In genomic region chr7:149125189-149125863, GRCh38 we compare ENCODE assay signal across 8 cellular contexts. TPM values are rescaled to one million over a fixed set of nuclear protein-coding genes. Genes with fewer than 3 reads are reported as not detected.
DNase-seq lines count a peak whose midpoint lies in the region; ATAC-seq, FAIRE-seq and TF ChIP-seq lines count a peak whose summit lies in the region.

No MANE protein-coding gene starts in this region.

- intact Hi-C loops in prostate gland (cut with DNase I), result loop anchor here (10.0 kb wide), 1 partner anchor 241 kb away; the partner anchor contains the start of gene EZH2

- H3K36me3 ChIP-seq in SK-N-SH (replicated peaks in 1 of 2; ENCODE audit: control insufficient read depth in 1 of 2, insufficient read depth in 2 of 2, low read length in 1 of 2) (peaks cover under 1 to 15% of the 10 kb centered on the region in 2 experiments), prostate gland (no peaks in the 10 kb centered on the region)

- no peak for TF ChIP-seq POLR2A in prostate gland (IDR thresholded peaks at IDR 0.05)

- H3K27me3 ChIP-seq in SK-N-SH (ENCODE audit: insufficient read depth) (no peaks in the 10 kb centered on the region), prostate gland (replicated peaks; ENCODE audit: insufficient read depth) (no peaks in the 10 kb centered on the region)

- DNase-seq in activated naive CD4-positive, alpha-beta T cell (lab: John Stamatoyannopoulos, UW), result no peak
- DNase-seq in SK-N-SH, result no peak
- DNase-seq in fibroblast of mammary gland (ENCODE audit: low read depth), result no peak
- no peak for DNase-seq in prostate gland (ENCODE audit: low spot score)
- DNase-seq in GM19239 (ENCODE audit: insufficient read length, low spot score), result no peak
- DNase-seq in NCI-H2081 treated with DMSO at 0.1 percent for 48 hours (lab: John Stamatoyannopoulos, UW), result no peak

- H3K4me1 Mint-ChIP-seq in activated naive CD4-positive, alpha-beta T cell treated with anti-CD3 and anti-CD28 coated beads, Interleukin-2, amount 50 U/mL, for 24 hours, result peaks cover 21% of the 10 kb centered on the region

- H3K4me1 ChIP-seq in SK-N-SH (ENCODE audit: control insufficient read depth in 1 of 2, insufficient read depth in 2 of 2, low read depth in 1 of 2, low read length in 1 of 2), result peaks cover 8% of the 10 kb centered on the region in 2 experiments; a peak in 3 of 4 replicates
- no peaks in the 10 kb centered on the region for H3K4me1 ChIP-seq in prostate gland (replicated peaks)

- CTCF ChIA-PET in SK-N-SH (lab: Yijun Ruan, JAX), result interaction anchor here (0.6 to 7.1 kb wide), 27 partner anchors 10 to 784 kb away, joined by 3 to 73 read pairs (median 5); partner anchors contain the start of genes ZNF398 and ZNF783

- ATAC-seq in GM18858 (IDR thresholded peaks at IDR 0.05; ENCODE audit: unreplicated experiment), result no peak

- H3K4me3 ChIP-seq in SK-N-SH (ENCODE audit: low read depth in 2 of 2, low read length in 1 of 2) (peak overlapping the region; percentile 60 to 96), fibroblast of mammary gland (ENCODE audit: control insufficient read depth, low read depth, low read length) (peak overlapping the region; percentile 96), prostate gland (peak overlapping the region; percentile 58 to 84)

- H3K4me3 Mint-ChIP-seq in activated naive CD4-positive, alpha-beta T cell treated with anti-CD3 and anti-CD28 coated beads, Interleukin-2, amount 50 U/mL, for 24 hours, result peak overlapping the region; percentile 96

- H3K9ac ChIP-seq in SK-N-SH, result peak overlapping the region; percentile 96

- peak overlapping the region; percentile 97 for H3K4me2 ChIP-seq in SK-N-SH

- H3K36me3 Mint-ChIP-seq in activated naive CD4-positive, alpha-beta T cell treated with anti-CD3 and anti-CD28 coated beads, Interleukin-2, amount 50 U/mL, for 24 hours, result no peaks in the 10 kb centered on the region

- peak overlapping the region; percentile 99 for H3K27ac Mint-ChIP-seq in activated naive CD4-positive, alpha-beta T cell treated with anti-CD3 and anti-CD28 coated beads, Interleukin-2, amount 50 U/mL, for 24 hours

- WGBS in SK-N-SH (ENCODE audit: low lambda C conversion rate), result 4% methylated on average over 21 of the region's 21 CpGs
- WGBS in prostate gland, result 3% methylated on average over 21 of the region's 21 CpGs

- TF ChIP-seq RAD21 in SK-N-SH (IDR thresholded peaks at IDR 0.05; ENCODE audit: low read length), result no peak

- TF ChIP-seq CTCF in SK-N-SH (IDR thresholded peaks at IDR 0.05) (no peak), fibroblast of mammary gland (conservative IDR thresholded peaks at IDR 0.05; ENCODE audit: control insufficient read depth, insufficient read depth, low read depth, low read length) (no peak), prostate gland (IDR thresholded peaks at IDR 0.05) (no peak)

- H2AFZ ChIP-seq in SK-N-SH (ENCODE audit: low read depth), result peak overlapping the region; percentile 93

- peaks cover 2% of the 10 kb centered on the region; the same call in 1 of the 2 replicates for H3K9me3 ChIP-seq in SK-N-SH
- no peaks in the 10 kb centered on the region for H3K9me3 ChIP-seq in prostate gland

- H3K27me3 Mint-ChIP-seq in activated naive CD4-positive, alpha-beta T cell treated with anti-CD3 and anti-CD28 coated beads, Interleukin-2, amount 50 U/mL, for 24 hours, result no peaks in the 10 kb centered on the region

- POLR2A ChIA-PET in SK-N-SH (lab: Yijun Ruan, JAX), result interaction anchor here (0.6 to 3.6 kb wide), 11 partner anchors 10 to 523 kb away, joined by 3 to 37 read pairs (median 4); partner anchors contain the start of genes CUL1, ZNF282, ZNF398 and ZNF783

- TF ChIP-seq EP300 in SK-N-SH (IDR thresholded peaks at IDR 0.05; ENCODE audit: borderline replicate concordance in 1 of 2, low read depth in 1 of 2, low read length in 1 of 2), result no peak

- H3K79me2 ChIP-seq in SK-N-SH (ENCODE audit: insufficient read depth), result peaks cover 48% of the 10 kb centered on the region

- peak overlapping the region; percentile 62 to 83 for H3K27ac ChIP-seq in SK-N-SH (ENCODE audit: low read depth in 2 of 2, low read length in 1 of 2)
- H3K27ac ChIP-seq in prostate gland, result peak overlapping the region; percentile 98

- H4K20me1 ChIP-seq in SK-N-SH (ENCODE audit: insufficient read depth), result no peaks in the 10 kb centered on the region

- no peak for FAIRE-seq in GM19239 (lab: Jason Lieb, UNC)

- H3F3A ChIP-seq in SK-N-SH (replicated peaks; ENCODE audit: insufficient read depth), result peaks cover 17% of the 10 kb centered on the region

- no peaks in the 10 kb centered on the region for H3K9me2 ChIP-seq in SK-N-SH

- no peaks in the 10 kb centered on the region for H3K9me3 Mint-ChIP-seq in activated naive CD4-positive, alpha-beta T cell treated with anti-CD3 and anti-CD28 coated beads, Interleukin-2, amount 50 U/mL, for 24 hours

TF ChIP-seq in SK-N-SH, 30 proteins besides CTCF, POLR2A, EP300 and RAD21 (continues in another document):
- TF ChIP-seq REST (IDR thresholded peaks at IDR 0.05; ENCODE audit: low read depth, low read length) (no peak), IRF3 (IDR thresholded peaks at IDR 0.05; ENCODE audit: low read depth, low read length) (no peak), MEF2A (IDR thresholded peaks at IDR 0.05; ENCODE audit: borderline replicate concordance, low read depth) (no peak), NRF1 (IDR thresholded peaks at IDR 0.05; ENCODE audit: low read depth, low read length) (no peak), NFIC (IDR thresholded peaks at IDR 0.05; ENCODE audit: borderline replicate concordance) (no peak), TAF1 (IDR thresholded peaks at IDR 0.05; ENCODE audit: borderline replicate concordance, low read depth, low read length) (no peak), TCF12 (IDR thresholded peaks at IDR 0.05) (no peak), FOSL2 (IDR thresholded peaks at IDR 0.05; ENCODE audit: borderline replicate concordance, low read depth) (no peak), RFX5 (IDR thresholded peaks at IDR 0.05; ENCODE audit: low read length) (no peak), FOXJ3 (CRISPR knock-in tag; IDR thresholded peaks at IDR 0.05) (no peak)
- TF ChIP-seq, protein P1, sequence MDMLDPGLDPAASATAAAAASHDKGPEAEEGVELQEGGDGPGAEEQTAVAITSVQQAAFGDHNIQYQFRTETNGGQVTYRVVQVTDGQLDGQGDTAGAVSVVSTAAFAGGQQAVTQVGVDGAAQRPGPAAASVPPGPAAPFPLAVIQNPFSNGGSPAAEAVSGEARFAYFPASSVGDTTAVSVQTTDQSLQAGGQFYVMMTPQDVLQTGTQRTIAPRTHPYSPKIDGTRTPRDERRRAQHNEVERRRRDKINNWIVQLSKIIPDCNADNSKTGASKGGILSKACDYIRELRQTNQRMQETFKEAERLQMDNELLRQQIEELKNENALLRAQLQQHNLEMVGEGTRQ (IDR thresholded peaks at IDR 0.05; ENCODE audit: borderline replicate concordance, low read depth, low read length), result no peak

RNA-seq across cellular contexts. Expression of gene ZNF425, which starts 0.8 kb away (rescaled TPM):
- polyA plus RNA-seq in SK-N-SH (2012; rRNA removed), result 1.4 and 1.6 TPM in 2 replicates
- 1.4 and 1.5 TPM in 2 replicates for polyA plus RNA-seq in SK-N-SH (2012; cell fraction: cytosol; rRNA removed)
- polyA plus RNA-seq in SK-N-SH (2012; cell fraction: nucleus; rRNA removed), result 1.9 TPM in 2 replicates
- 1 to 10 TPM; 2.8 to 4.0 TPM for total RNA-seq in prostate gland

RNA-seq across cellular contexts. Expression of gene ZNF398, which starts 21.9 kb away (rescaled TPM):
- 4.5 and 4.7 TPM in 2 replicates for polyA plus RNA-seq in SK-N-SH (2012; rRNA removed)
- polyA plus RNA-seq in SK-N-SH (2012; cell fraction: cytosol; rRNA removed), result 2.8 and 3.6 TPM in 2 replicates
- polyA plus RNA-seq in SK-N-SH (2012; cell fraction: nucleus; rRNA removed), result 6.3 and 6.6 TPM in 2 replicates
- 10 to 100 TPM; 27.6 to 28.9 TPM for total RNA-seq in prostate gland

RNA-seq across cellular contexts. Expression of gene ZNF786, which starts 34.8 kb away (rescaled TPM):
- polyA plus RNA-seq in SK-N-SH (2012; rRNA removed), result 5.0 and 5.9 TPM in 2 replicates
- 3.1 and 4.6 TPM in 2 replicates for polyA plus RNA-seq in SK-N-SH (2012; cell fraction: cytosol; rRNA removed)
- 11.0 and 11.6 TPM in 2 replicates for polyA plus RNA-seq in SK-N-SH (2012; cell fraction: nucleus; rRNA removed)
- 10 to 100 TPM in 1 of 2 donors, 1 to 10 TPM in 1; 9.3 to 12.8 TPM for total RNA-seq in prostate gland
